In genomic region chr15:50107591-50108408, GRCh38 we compare ENCODE assay signal across 8 cellular contexts. TPM values are rescaled to one million over a fixed set of nuclear protein-coding genes. Genes with fewer than 3 reads are reported as not detected.
A peak's percentile ranks its signal among the peaks of the same experiment; 100 is the strongest.
DNase-seq lines count a peak whose midpoint lies in the region; ATAC-seq, FAIRE-seq and TF ChIP-seq lines count a peak whose summit lies in the region.

No MANE protein-coding gene starts in this region.

- H3K27ac ChIP-seq in esophagus muscularis mucosa (replicated peaks in 1 of 4) (peak overlapping the region in 3 of 4 donors; percentile 18 to 44 (median 43)), psoas muscle (no peak overlapping the region), neural progenitor cell (no peak overlapping the region)

- H3K36me3 Mint-ChIP-seq in neural progenitor cell = no peaks in the 10 kb centered on the region

- no peaks in the 10 kb centered on the region for H3K27me3 Mint-ChIP-seq in neural progenitor cell (ENCODE audit: insufficient read depth, low read depth)

- DNase-seq in GM12892 (ENCODE audit: insufficient read length) (peak; percentile 16), esophagus muscularis mucosa (ENCODE audit: extremely low spot score) (no peak), HUDEP-2 (lab: John Stamatoyannopoulos, UW; ENCODE audit: unreplicated experiment in 76 of 76) (no peak), psoas muscle (no peak), neural progenitor cell (ENCODE audit: low spot score) (no peak), NCI-H2081 (lab: John Stamatoyannopoulos, UW) (no peak)

- peaks cover 0 to 14% (median 4%) of the 10 kb centered on the region in 4 donors for H3K4me1 ChIP-seq in esophagus muscularis mucosa
- H3K4me1 ChIP-seq in psoas muscle = no peaks in the 10 kb centered on the region
- H3K4me1 ChIP-seq in neural progenitor cell = no peaks in the 10 kb centered on the region

- H3K9me3 Mint-ChIP-seq in neural progenitor cell = no peaks in the 10 kb centered on the region

- no peaks in the 10 kb centered on the region for H3F3A ChIP-seq in neural progenitor cell (ENCODE audit: low read depth)

- no peak overlapping the region for H3K27ac Mint-ChIP-seq in neural progenitor cell

- intact Hi-C loops in esophagus muscularis mucosa (cut with DNase I) = no loop called here
- intact Hi-C loops in psoas muscle (cut with DNase I) = no loop called here

- H3K4me1 Mint-ChIP-seq in neural progenitor cell = no peaks in the 10 kb centered on the region

- H2AFZ ChIP-seq in neural progenitor cell (replicated peaks) = no peak overlapping the region

- H3K27me3 ChIP-seq in esophagus muscularis mucosa = no peaks in the 10 kb centered on the region
- no peaks in the 10 kb centered on the region for H3K27me3 ChIP-seq in psoas muscle (ENCODE audit: insufficient read depth in 3 of 3, low read length in 2 of 3)
- no peaks in the 10 kb centered on the region for H3K27me3 ChIP-seq in neural progenitor cell

- peak; percentile 96 for ATAC-seq in GM21423 (IDR thresholded peaks at IDR 0.05; ENCODE audit: unreplicated experiment)
- ATAC-seq in HG03565 (IDR thresholded peaks at IDR 0.05; ENCODE audit: unreplicated experiment) = peak; percentile 98
- no peak for ATAC-seq in psoas muscle

- no peak for TF ChIP-seq CTCF in esophagus muscularis mucosa (IDR thresholded peaks at IDR 0.05)
- TF ChIP-seq CTCF in psoas muscle (IDR thresholded peaks at IDR 0.05) = no peak
- no peak for TF ChIP-seq CTCF in neural progenitor cell (IDR thresholded peaks at IDR 0.05)

- no peak overlapping the region for H3K4me3 Mint-ChIP-seq in neural progenitor cell

- H4K20me1 ChIP-seq in neural progenitor cell (ENCODE audit: low read depth) = no peaks in the 10 kb centered on the region

- H3K4me3 ChIP-seq in esophagus muscularis mucosa = no peak overlapping the region
- no peak overlapping the region for H3K4me3 ChIP-seq in psoas muscle
- H3K4me3 ChIP-seq in neural progenitor cell = no peak overlapping the region

- H3K79me2 ChIP-seq in neural progenitor cell (ENCODE audit: low read depth) = no peaks in the 10 kb centered on the region

- WGBS in esophagus muscularis mucosa = 82% methylated on average over 7 of the region's 7 CpGs
- 78 to 82% (median 81%) methylated on average over 7 of the region's 7 CpGs for WGBS in psoas muscle, 3 donors

- no peak overlapping the region for H3K4me2 ChIP-seq in neural progenitor cell

- no peaks in the 10 kb centered on the region for H3K9me3 ChIP-seq in esophagus muscularis mucosa
- H3K9me3 ChIP-seq in psoas muscle = no peaks in the 10 kb centered on the region
- H3K9me3 ChIP-seq in neural progenitor cell (ENCODE audit: low read depth) = no peaks in the 10 kb centered on the region

- no peaks in the 10 kb centered on the region for H3K36me3 ChIP-seq in esophagus muscularis mucosa
- no peaks in the 10 kb centered on the region for H3K36me3 ChIP-seq in psoas muscle (ENCODE audit: insufficient read depth in 1 of 2, low read depth in 1 of 2)
- no peaks in the 10 kb centered on the region for H3K36me3 ChIP-seq in neural progenitor cell

- FAIRE-seq in GM12892 (lab: Jason Lieb, UNC) = peak; percentile 88

- H3K9ac ChIP-seq in neural progenitor cell = no peak overlapping the region

- no peak for TF ChIP-seq EP300 in esophagus muscularis mucosa (IDR thresholded peaks at IDR 0.05)

- TF ChIP-seq POLR2A in GM12892 (IDR thresholded peaks at IDR 0.05; ENCODE audit: low read depth, low read length) (no peak), esophagus muscularis mucosa (IDR thresholded peaks at IDR 0.05; ENCODE audit: low read depth) (no peak)

RNA-seq across cellular contexts. Expression of gene ATP8B4, which starts 11.2 kb away (rescaled TPM):
- polyA plus RNA-seq in GM12892 (2012; ENCODE audit: missing spikeins) = 0.06 TPM
- total RNA-seq in esophagus muscularis mucosa (1 to 10 TPM; 2.7 to 6.3 (median 3.7) TPM), psoas muscle (1 to 10 TPM; 1.0 to 2.2 (median 1.5) TPM), neural progenitor cell (ENCODE audit: low replicate concordance) (2.0 and 2.7 TPM in 2 replicates)
- polyA plus RNA-seq in psoas muscle = under 1 TPM; 0.25 to 0.31 (median 0.29) TPM

Comparison
In these comparisons a context has a peak if more than half of its experiments do, and no peak if none do; other contexts are left out.
1. ATAC-seq: peak in GM21423 (single experiment) and HG03565 (single experiment); none in psoas muscle (0 of 4).
2. H3K27ac ChIP-seq: peak in esophagus muscularis mucosa (3 of 4); none in psoas muscle (single experiment) and neural progenitor cell (single experiment).